ENCODE assay signal across 16 cellular contexts in the genomic region with DNA sequence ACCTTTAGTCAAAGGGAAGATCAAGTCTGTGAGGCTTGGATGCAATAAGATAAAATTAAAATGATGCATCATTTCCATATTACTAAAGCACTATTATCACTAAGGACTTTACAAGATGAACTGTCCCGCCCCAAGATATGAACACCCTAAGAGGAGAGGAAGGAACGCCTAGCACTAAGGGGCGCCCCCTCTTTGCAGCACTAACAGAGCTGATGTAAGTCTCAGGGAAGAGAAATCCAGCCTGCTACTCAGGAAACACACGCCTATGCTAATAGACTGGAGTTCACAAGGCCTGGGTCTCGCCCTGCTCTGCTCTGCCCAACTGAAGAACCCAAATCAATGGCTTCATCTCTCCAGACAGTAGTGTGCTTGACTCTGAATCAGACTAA. TPM values are rescaled to one million over a fixed set of nuclear protein-coding genes. Genes with fewer than 3 reads are reported as not detected.
DNase-seq lines count a peak whose midpoint lies in the region; ATAC-seq, FAIRE-seq and TF ChIP-seq lines count a peak whose summit lies in the region.
"Had no signal": no experiment of that assay in that cellular context is flagged by ENCODE, and none has a peak within 500 bp of the region (broad histone marks: within the 10 kb centered on the region; RNA-seq: fewer than 3 reads in every experiment).

No MANE protein-coding gene starts in this region.

- no peaks in the 10 kb centered on the region for H3K36me3 Mint-ChIP-seq in MCF 10A (ENCODE audit: insufficient read depth, unreplicated experiment)

- H3K27me3 ChIP-seq in breast epithelium, result no peaks in the 10 kb centered on the region
- no peaks in the 10 kb centered on the region for H3K27me3 ChIP-seq in GM12878 (replicated peaks in 1 of 2; ENCODE audit: control insufficient read depth in 2 of 2, insufficient read depth in 2 of 2, low read length in 1 of 2)
- no peaks in the 10 kb centered on the region for H3K27me3 ChIP-seq in iPS DF 6.9 (ENCODE audit: control insufficient read depth, insufficient read depth, low read length)

- RAD21 ChIA-PET in GM12878 (lab: Charles Lee; ENCODE audit: unreplicated experiment), result interaction anchor here (1.0 to 2.8 kb wide), 4 partner anchors 8 to 81 kb away, joined by 3 to 18 read pairs (median 3); no protein-coding TSS in a partner anchor

- H3K27ac Mint-ChIP-seq in MCF 10A (ENCODE audit: low read depth, unreplicated experiment), result peak overlapping the region; percentile 18

- TF ChIP-seq CTCF in MCF 10A (IDR thresholded peaks at IDR 0.05; ENCODE audit: unreplicated experiment) (no peak), breast epithelium (IDR thresholded peaks at IDR 0.05) (no peak), GM12878 (IDR thresholded peaks at IDR 0.05 in 2 of 3, conservative IDR thresholded peaks at IDR 0.05 in 1 of 3; ENCODE audit: control insufficient read depth in 2 of 3, extremely low read depth in 1 of 3, insufficient read depth in 1 of 3, low read depth in 3 of 3, low read length in 3 of 3) (no peak)

- H3K4me3 ChIP-seq in breast epithelium, result no peak overlapping the region
- no peak overlapping the region for H3K4me3 ChIP-seq in GM12878
- no peak overlapping the region for H3K4me3 ChIP-seq in iPS DF 6.9 (ENCODE audit: low read length)
- H3K4me3 ChIP-seq: lung had no signal

- ATAC-seq in GM12878 (peak; percentile 9; the same call in 1 of the 3 replicates), GM19397 (IDR thresholded peaks at IDR 0.05; ENCODE audit: unreplicated experiment) (no peak), HG02852 (IDR thresholded peaks at IDR 0.05; ENCODE audit: unreplicated experiment) (no peak)
- peak; percentile 33 for ATAC-seq in stimulated activated naive CD8-positive, alpha-beta T cell treated with anti-CD3 and anti-CD28 coated beads, Interleukin-15, Interleukin-2, amounts not matched to agents 100 U/mL and 50 U/mL, for 24 hours

- H3K9me3 ChIP-seq in breast epithelium (no peaks in the 10 kb centered on the region), GM12878 (replicated peaks; ENCODE audit: control insufficient read depth, insufficient read depth, low read length) (no peaks in the 10 kb centered on the region; the same call in 2 of the 3 replicates), iPS DF 6.9 (ENCODE audit: control insufficient read depth, insufficient read depth, low read length) (no peaks in the 10 kb centered on the region)

- WGBS in GM12878 (ENCODE audit: insufficient coverage, insufficient replicate concordance, low lambda C conversion rate, missing lambda C conversion rate), result 85% methylated on average over 5 of the region's 5 CpGs
- WGBS in iPS DF 6.9 (ENCODE audit: insufficient coverage, insufficient read length), result no CpG with 5 or more reads among the region's 5 CpGs

- BruUV-seq in MCF 10A (replicated peaks; lab: Mats Ljungman, UMichigan) (no TSS peak), GM12878 (replicated peaks; lab: Mats Ljungman, UMichigan) (no TSS peak)

- SMC1A ChIA-PET in GM12878 (lab: Charles Lee; ENCODE audit: uncharacterized antibody, unreplicated experiment), result interaction anchor here (0.6 to 9.7 kb wide), 3 partner anchors 11 to 565 kb away, joined by 3 to 122 read pairs (median 3); no protein-coding TSS in a partner anchor

- in situ Hi-C loops in GM12878 (cut with MboI), result no loop called here

- H4K20me1 ChIP-seq in GM12878 (ENCODE audit: control insufficient read depth, insufficient read depth), result no peaks in the 10 kb centered on the region

- no peak for TF ChIP-seq POLR2A in breast epithelium (IDR thresholded peaks at IDR 0.05)
- TF ChIP-seq POLR2A in GM12878 (IDR thresholded peaks at IDR 0.05; ENCODE audit: low read depth, low read length), result no peak

- TF ChIP-seq RAD21 in GM12878 (IDR thresholded peaks at IDR 0.05; ENCODE audit: insufficient read depth, low read depth, low read length), result no peak

- CTCF ChIA-PET in MCF 10A (lab: Yijun Ruan, JAX) (interaction anchor here (1.0 kb wide), 1 partner anchor 12 kb away, joined by 3 read pairs; no protein-coding TSS in a partner anchor), GM12878 (lab: Yijun Ruan, JAX) (interaction anchor here (1.4 to 2.6 kb wide), 3 partner anchors 13 to 50 kb away, joined by 4 to 13 read pairs (median 5); no protein-coding TSS in a partner anchor)

- H3K79me2 ChIP-seq in GM12878 (ENCODE audit: control insufficient read depth, insufficient read depth, low read length), result peaks cover 10% of the 10 kb centered on the region

- no peaks in the 10 kb centered on the region for H3K9me3 Mint-ChIP-seq in MCF 10A (ENCODE audit: unreplicated experiment)

- H2AFZ ChIP-seq in GM12878 (ENCODE audit: control insufficient read depth, low read depth, low read length), result no peak overlapping the region
- H2AFZ ChIP-seq: parathyroid adenoma had no signal

- peaks cover 22% of the 10 kb centered on the region for H3K4me1 Mint-ChIP-seq in MCF 10A (ENCODE audit: insufficient read depth, unreplicated experiment)

- H3K4me1 ChIP-seq in breast epithelium (peaks cover 0 to 5% of the 10 kb centered on the region in 2 donors), GM12878 (ENCODE audit: control insufficient read depth, insufficient read depth, low read length) (no peaks in the 10 kb centered on the region; the same call in 1 of the 2 replicates), iPS DF 6.9 (ENCODE audit: control insufficient read depth, insufficient read depth, low read length) (peaks cover 12% of the 10 kb centered on the region; the same call in 1 of the 2 replicates)

- FAIRE-seq in GM12878 (lab: Jason Lieb, UNC), result no peak
- FAIRE-seq: RCC 7860 had no signal

- no peak overlapping the region for H3K4me3 Mint-ChIP-seq in MCF 10A (ENCODE audit: unreplicated experiment)

- H3K36me3 ChIP-seq in breast epithelium (no peaks in the 10 kb centered on the region), GM12878 (ENCODE audit: control insufficient read depth in 2 of 2, insufficient read depth in 2 of 2, low read length in 1 of 2) (no peaks in the 10 kb centered on the region), iPS DF 6.9 (ENCODE audit: control insufficient read depth, insufficient read depth, low read length) (no peaks in the 10 kb centered on the region)

- H3K27ac ChIP-seq in breast epithelium, result no peak overlapping the region
- H3K27ac ChIP-seq in GM12878 (ENCODE audit: control insufficient read depth, insufficient read depth), result no peak overlapping the region
- no peak overlapping the region for H3K27ac ChIP-seq in iPS DF 6.9 (ENCODE audit: low read length)
- H3K27ac ChIP-seq: parathyroid adenoma had no signal

- no peaks in the 10 kb centered on the region for H3K27me3 Mint-ChIP-seq in MCF 10A (ENCODE audit: insufficient read depth, unreplicated experiment)

- no peak overlapping the region for H3K9ac ChIP-seq in GM12878 (ENCODE audit: control insufficient read depth, insufficient read depth, low read length)
- H3K9ac ChIP-seq: parathyroid adenoma had no signal

- intact Hi-C loops in MCF 10A (cut with micrococcal nuclease) (no loop called here), breast epithelium (cut with DNase I; ENCODE audit: low total_unique reads) (no loop called here), GM12878 (cut with micrococcal nuclease; ENCODE audit: unreplicated experiment) (no loop called here)

- TF ChIP-seq EP300 in GM12878 (IDR thresholded peaks at IDR 0.05; ENCODE audit: borderline replicate concordance in 1 of 2, control insufficient read depth in 1 of 2, low read depth in 2 of 2, low read length in 2 of 2), result no peak

- H3K4me2 ChIP-seq in GM12878 (ENCODE audit: control insufficient read depth, insufficient read depth), result no peak overlapping the region

- POLR2A ChIA-PET in MCF 10A (lab: Yijun Ruan, JAX) (interaction anchor here (8.5 kb wide), 1 partner anchor 34 kb away, joined by 87 read pairs; no protein-coding TSS in a partner anchor), GM12878 (lab: Charles Lee) (interaction anchor here (9.7 kb wide), 1 partner anchor 11 kb away, joined by 106 read pairs; no protein-coding TSS in a partner anchor)

- DNase-seq in MCF 10A (ENCODE audit: unreplicated experiment) (no peak), breast epithelium (ENCODE audit: low spot score in 2 of 2) (no peak), GM12878 (ENCODE audit: low read depth, low spot score) (no peak), iPS DF 6.9 (ENCODE audit: low read depth, low spot score) (peak; percentile 31), OCI-M1 (lab: John Stamatoyannopoulos, UW) (no peak)
- no peak for DNase-seq in stimulated activated naive CD8-positive, alpha-beta T cell treated with anti-CD3 and anti-CD28 coated beads, Interleukin-15, Interleukin-2, amounts not matched to agents 100 U/mL and 50 U/mL, for 24 hours
- DNase-seq: DMS 273 treated with DMSO at 0.1 percent for 48 hours; effector CD4-positive, alpha-beta T cell; NCI-H1105 treated with DMSO at 0.1 percent for 48 hours; NCI-H510A; T1000 had no signal

TF ChIP-seq in GM12878, 131 proteins besides CTCF, POLR2A, EP300 and RAD21 (continues in another document):
- TF ChIP-seq EGR1 (IDR thresholded peaks at IDR 0.05; ENCODE audit: borderline replicate concordance in 1 of 2, low read depth in 2 of 2, low read length in 2 of 2) (no peak), CBFB (IDR thresholded peaks at IDR 0.05; ENCODE audit: low read depth) (no peak), ZNF207 (IDR thresholded peaks at IDR 0.05; ENCODE audit: borderline replicate concordance) (no peak), RCOR1 (conservative IDR thresholded peaks at IDR 0.05; ENCODE audit: low read depth, low read length) (no peak)

RNA-seq across cellular contexts. Expression of a gene that starts 6.1 kb away (rescaled TPM):
- total RNA-seq in MCF 10A (2022) (25.8 and 32.6 TPM in 2 replicates), breast epithelium (10 to 100 TPM in 1 of 3 donors, 1 to 10 TPM in 2; 5.9 to 14.7 (median 6.7) TPM), GM12878 (2014; rRNA removed) (9.8 and 9.9 TPM in 2 replicates), GM12878 (2014; rRNA removed; fragmentation: Illumina TruSeq; extraction: Trizol) (16.0 and 18.1 TPM in 2 replicates), GM12878 (2021) (29.3 and 30.7 TPM in 2 replicates)
- 39.2 and 40.2 TPM in 2 replicates for total RNA-seq in GM12878 (2013; cell fraction: nucleolus; rRNA removed)
- 17.9 TPM for polyA plus RNA-seq in GM12878 (2011; ENCODE audit: low read depth)
- polyA plus RNA-seq in GM12878 (2011; rRNA removed) (31.3 and 31.6 TPM in 2 replicates), GM12878 (2014; fragmentation: Illumina TruSeq; extraction: Trizol) (32.8 and 34.2 TPM in 2 replicates), GM12878 (2014; fragmentation: Nextera tagmentation; extraction: Ambion mirVana) (10 to 100 TPM; 25.0 to 31.6 TPM), GM12878 (2014; rRNA removed) (29.7 and 43.2 TPM in 2 replicates), GM12878 (2016; fragmentation: Nextera tagmentation; extraction: Ambion mirVana) (10 to 100 TPM; 28.3 to 30.9 TPM)
- polyA plus RNA-seq in GM12878 (2011; cell fraction: cytosol; rRNA removed), result 27.9 and 34.4 TPM in 2 replicates
- polyA plus RNA-seq in GM12878 (2011; cell fraction: nucleus; rRNA removed), result 29.8 and 31.2 TPM in 2 replicates
- 15.2 and 16.8 TPM in 2 replicates for polyA plus RNA-seq in GM12878 (2012)
- polyA minus RNA-seq in GM12878 (2011; rRNA and poly(A)+ RNA removed), result 13.2 and 19.6 TPM in 2 replicates
- 4.9 and 10.4 TPM in 2 replicates for polyA minus RNA-seq in GM12878 (2011; cell fraction: cytosol; rRNA and poly(A)+ RNA removed)
- polyA minus RNA-seq in GM12878 (2011; cell fraction: nucleus; rRNA and poly(A)+ RNA removed), result 9.2 and 15.2 TPM in 2 replicates

Comparison
In these comparisons a context has a peak if more than half of its experiments do, and no peak if none do; other contexts are left out.
1. ATAC-seq: peak in GM12878 (single experiment) and stimulated activated naive CD8-positive, alpha-beta T cell treated with anti-CD3 and anti-CD28 coated beads, Interleukin-15, Interleukin-2, amounts not matched to agents 100 U/mL and 50 U/mL, for 24 hours (single experiment); none in GM19397 (single experiment) and HG02852 (single experiment).